ENCODE assay signal across 22 cellular contexts in genomic region chr2:207683438-207683837, GRCh38. TPM values are rescaled to one million over a fixed set of nuclear protein-coding genes. Genes with fewer than 3 reads are reported as not detected.
DNase-seq lines count a peak whose midpoint lies in the region; ATAC-seq and TF ChIP-seq lines count a peak whose summit lies in the region.
"Had no signal": no experiment of that assay in that cellular context is flagged by ENCODE, and none has a peak within 500 bp of the region (broad histone marks: within the 10 kb centered on the region; RNA-seq: fewer than 3 reads in every experiment).

No MANE protein-coding gene starts in this region.

- no TSS peak for BruUV-seq in Panc1 (replicated peaks; lab: Mats Ljungman, UMichigan)

- peaks cover 14% of the 10 kb centered on the region for H3F3A ChIP-seq in GM23248 (ENCODE audit: insufficient read depth)

- H3K9me2 ChIP-seq in GM23248 (ENCODE audit: insufficient read depth) (no peaks in the 10 kb centered on the region), hepatocyte (replicated peaks; ENCODE audit: insufficient read depth) (no peaks in the 10 kb centered on the region)

- H3K4me3 ChIP-seq in GM23248, result no peak overlapping the region
- H3K4me3 ChIP-seq in Panc1 (ENCODE audit: low read depth in 2 of 2, low read length in 2 of 2), result no peak overlapping the region
- H3K4me3 ChIP-seq in hepatocyte, result no peak overlapping the region
- no peak overlapping the region for H3K4me3 ChIP-seq in dorsolateral prefrontal cortex
- H3K4me3 ChIP-seq: gastroesophageal sphincter, GM12878, upper lobe of left lung had no signal

- no peak overlapping the region for H3K27ac Mint-ChIP-seq in stimulated activated effector memory CD8-positive, alpha-beta T cell treated with anti-CD3 and anti-CD28 coated beads, Interleukin-12 subunit alpha, Interleukin-12 subunit beta, amount 100 ng/mL, for 72 hours
- H3K27ac Mint-ChIP-seq: CD8-positive, alpha-beta memory T cell; T-helper 1 cell treated with Interleukin-12 subunit alpha and Interleukin-12 subunit beta and Interleukin-4 antibody, amounts not matched to agents 30 μg/mL and 1 μg/mL, for 36 hours had no signal

- H4K20me1 ChIP-seq in GM23248 (ENCODE audit: insufficient read depth) (no peaks in the 10 kb centered on the region), hepatocyte (ENCODE audit: insufficient read depth, poor library complexity, severe bottlenecking) (no peaks in the 10 kb centered on the region)

- POLR2A ChIA-PET in Panc1 (lab: Charles Lee), result no interaction called here

- H3K27ac ChIP-seq in GM23248, result no peak overlapping the region
- peak overlapping the region; percentile 49 for H3K27ac ChIP-seq in Panc1 (ENCODE audit: low read length)
- H3K27ac ChIP-seq in hepatocyte, result peak overlapping the region; percentile 82
- H3K27ac ChIP-seq in dorsolateral prefrontal cortex, result no peak overlapping the region
- H3K27ac ChIP-seq: gastroesophageal sphincter, parathyroid adenoma, upper lobe of left lung had no signal

- H3K4me1 Mint-ChIP-seq in stimulated activated effector memory CD8-positive, alpha-beta T cell treated with anti-CD3 and anti-CD28 coated beads, Interleukin-12 subunit alpha, Interleukin-12 subunit beta, amount 100 ng/mL, for 72 hours, result peaks cover 17% of the 10 kb centered on the region
- H3K4me1 Mint-ChIP-seq: CD8-positive, alpha-beta memory T cell had no signal

- H3K36me3 Mint-ChIP-seq in stimulated activated effector memory CD8-positive, alpha-beta T cell treated with anti-CD3 and anti-CD28 coated beads, Interleukin-12 subunit alpha, Interleukin-12 subunit beta, amount 100 ng/mL, for 72 hours, result no peaks in the 10 kb centered on the region

- H3K79me2 ChIP-seq in GM23248 (ENCODE audit: insufficient read depth), result no peaks in the 10 kb centered on the region
- no peaks in the 10 kb centered on the region for H3K79me2 ChIP-seq in hepatocyte
- H3K79me2 ChIP-seq: parathyroid adenoma had no signal

- ATAC-seq in Panc1 (peak; percentile 75), GM19467 (IDR thresholded peaks at IDR 0.05; ENCODE audit: unreplicated experiment) (no peak), HG03097 (IDR thresholded peaks at IDR 0.05; ENCODE audit: low FRiP score, unreplicated experiment) (no peak)
- peak; percentile 11 for ATAC-seq in stimulated activated effector memory CD8-positive, alpha-beta T cell treated with anti-CD3 and anti-CD28 coated beads, Interleukin-12 subunit alpha, Interleukin-12 subunit beta, amount 100 ng/mL, for 72 hours
- ATAC-seq: gastroesophageal sphincter, right cardiac atrium had no signal

- intact Hi-C loops in Panc1 (cut with micrococcal nuclease; ENCODE audit: unreplicated experiment) (no loop called here), dorsolateral prefrontal cortex (cut with DNase I) (no loop called here)

- no peaks in the 10 kb centered on the region for H3K9me3 ChIP-seq in GM23248 (ENCODE audit: low read depth)
- no peaks in the 10 kb centered on the region for H3K9me3 ChIP-seq in Panc1 (ENCODE audit: control insufficient read depth, insufficient read depth, low read depth, low read length)
- no peaks in the 10 kb centered on the region for H3K9me3 ChIP-seq in hepatocyte (ENCODE audit: low read depth)
- H3K9me3 ChIP-seq: gastroesophageal sphincter, upper lobe of left lung had no signal

- in situ Hi-C loops in GM23248 (cut with MboI), result no loop called here
- in situ Hi-C loops in Panc1 (cut with HindIII; ENCODE audit: low pct_unique_long_range_greater_than_20kb, low sequenced_read_pairs), result no loop called here

- peaks cover 13% of the 10 kb centered on the region for H3K4me1 ChIP-seq in GM23248 (ENCODE audit: insufficient read depth)
- H3K4me1 ChIP-seq in Panc1 (ENCODE audit: control insufficient read depth, insufficient read depth, low read length), result peaks cover 6% of the 10 kb centered on the region
- peaks cover 10% of the 10 kb centered on the region for H3K4me1 ChIP-seq in hepatocyte (ENCODE audit: insufficient read depth)
- H3K4me1 ChIP-seq: gastroesophageal sphincter, parathyroid adenoma, upper lobe of left lung had no signal

- 77 to 81% methylated on average over 5 of the region's 5 CpGs for WGBS in GM23248 (ENCODE audit: low coverage in 1 of 2, low lambda C conversion rate in 2 of 2, missing lambda C conversion rate in 2 of 2), 2 experiments
- WGBS in hepatocyte (ENCODE audit: low lambda C conversion rate, missing lambda C conversion rate), result 83% methylated on average over 5 of the region's 5 CpGs

- H3K4me3 Mint-ChIP-seq in stimulated activated effector memory CD8-positive, alpha-beta T cell treated with anti-CD3 and anti-CD28 coated beads, Interleukin-12 subunit alpha, Interleukin-12 subunit beta, amount 100 ng/mL, for 72 hours, result no peak overlapping the region
- H3K4me3 Mint-ChIP-seq: CD8-positive, alpha-beta memory T cell; T-helper 1 cell treated with Interleukin-12 subunit alpha and Interleukin-12 subunit beta and Interleukin-4 antibody, amounts not matched to agents 30 μg/mL and 1 μg/mL, for 36 hours had no signal

- H3K9me3 Mint-ChIP-seq in stimulated activated effector memory CD8-positive, alpha-beta T cell treated with anti-CD3 and anti-CD28 coated beads, Interleukin-12 subunit alpha, Interleukin-12 subunit beta, amount 100 ng/mL, for 72 hours, result no peaks in the 10 kb centered on the region
- H3K9me3 Mint-ChIP-seq: CD8-positive, alpha-beta memory T cell; T-helper 1 cell treated with Interleukin-12 subunit alpha and Interleukin-12 subunit beta and Interleukin-4 antibody, amounts not matched to agents 30 μg/mL and 1 μg/mL, for 36 hours had no signal

- TF ChIP-seq CTCF in Panc1 (IDR thresholded peaks at IDR 0.05), result no peak
- no peak for TF ChIP-seq CTCF in hepatocyte (IDR thresholded peaks at IDR 0.05; ENCODE audit: poor library complexity)
- TF ChIP-seq CTCF in dorsolateral prefrontal cortex (IDR thresholded peaks at IDR 0.05 in 54 of 56, conservative IDR thresholded peaks at IDR 0.05 in 2 of 56; ENCODE audit: low read depth in 1 of 56, partially characterized antibody in 56 of 56), result no peak

- DNase-seq in GM23248, result no peak
- DNase-seq in Panc1 (ENCODE audit: low read depth, low spot score), result peak; percentile 55
- DNase-seq in hepatocyte (ENCODE audit: low spot score), result peak; percentile 12
- DNase-seq in stimulated activated effector memory CD8-positive, alpha-beta T cell treated with anti-CD3 and anti-CD28 coated beads, Interleukin-12 subunit alpha, Interleukin-12 subunit beta, amount 100 ng/mL, for 72 hours (ENCODE audit: low spot score in 2 of 2), result no peak
- no peak for DNase-seq in dorsolateral prefrontal cortex
- no peak for DNase-seq in DMS114 treated with DMSO at 0.1 percent for 48 hours (lab: John Stamatoyannopoulos, UW; ENCODE audit: unreplicated experiment)
- DNase-seq: activated CD4-positive, alpha-beta T cell treated with anti-CD3 and anti-CD28 coated beads for 4 hours; activated CD8-positive, alpha-beta memory T cell treated with anti-CD3 and anti-CD28 coated beads for 24 hours; activated gamma-delta T cell treated with Interleukin-2 at 50 U/mL for 16 hours; activated T-cell treated with anti-CD3 and anti-CD28 coated beads, Interleukin-2, amount 50 U/mL, for 1 hour; CD8-positive, alpha-beta memory T cell; DND-41; NCI-H2029 treated with DMSO at 0.1 percent for 48 hours; NCI-H446; right cardiac atrium; upper lobe of left lung had no signal

- H3K27me3 ChIP-seq in GM23248 (replicated peaks; ENCODE audit: insufficient read depth), result peaks cover 43% of the 10 kb centered on the region
- no peaks in the 10 kb centered on the region for H3K27me3 ChIP-seq in Panc1 (ENCODE audit: control insufficient read depth, insufficient read depth, low read length)
- no peaks in the 10 kb centered on the region for H3K27me3 ChIP-seq in hepatocyte
- peaks cover 0 to 22% (median 0%) of the 10 kb centered on the region in 45 donors for H3K27me3 ChIP-seq in dorsolateral prefrontal cortex
- H3K27me3 ChIP-seq: upper lobe of left lung had no signal

- H2AFZ ChIP-seq in GM23248 (no peak overlapping the region), hepatocyte (no peak overlapping the region)
- H2AFZ ChIP-seq: parathyroid adenoma had no signal

- no peak overlapping the region for H3K9ac ChIP-seq in GM23248
- H3K9ac ChIP-seq: parathyroid adenoma had no signal

- H3K4me2 ChIP-seq in GM23248 (ENCODE audit: unreplicated experiment) (peak overlapping the region; percentile 23), hepatocyte (no peak overlapping the region)

- CTCF ChIA-PET in Panc1 (lab: Charles Lee), result no interaction called here

- H3K36me3 ChIP-seq in GM23248 (ENCODE audit: low read depth), result no peaks in the 10 kb centered on the region
- no peaks in the 10 kb centered on the region for H3K36me3 ChIP-seq in Panc1 (ENCODE audit: control insufficient read depth, insufficient read depth, low read length)
- H3K36me3 ChIP-seq in hepatocyte (replicated peaks; ENCODE audit: insufficient read depth, low read depth), result no peaks in the 10 kb centered on the region
- H3K36me3 ChIP-seq: gastroesophageal sphincter, upper lobe of left lung had no signal

RNA-seq across cellular contexts. Expression of gene CCNYL1, which starts 28.0 kb away (rescaled TPM):
- total RNA-seq in GM23248 (2014; rRNA removed; shearing (Covaris generic)), result 12.5 and 14.9 TPM in 2 replicates
- polyA plus RNA-seq in GM23248 (2016; fragmentation: Nextera tagmentation; extraction: Ambion mirVana), result 12.7 and 16.4 TPM in 2 replicates
- 31.4 TPM for total RNA-seq in Panc1 (2021; ENCODE audit: unreplicated experiment)
- polyA plus RNA-seq in Panc1 (2012; ENCODE audit: insufficient read length), result 18.4 TPM
- 10.3 and 17.6 TPM in 2 replicates for total RNA-seq in hepatocyte
- 12.0 and 13.7 TPM in 2 replicates for polyA plus RNA-seq in hepatocyte
- total RNA-seq in dorsolateral prefrontal cortex, result 10 to 100 TPM in 119 of 120 experiments, 1 to 10 TPM in 1; 9.6 to 27.4 (median 16.3) TPM

RNA-seq across cellular contexts. Expression of gene METTL21A, which starts 58.2 kb away (rescaled TPM):
- total RNA-seq in GM23248 (2014; rRNA removed; shearing (Covaris generic)), result 22.0 and 23.3 TPM in 2 replicates
- polyA plus RNA-seq in GM23248 (2016; fragmentation: Nextera tagmentation; extraction: Ambion mirVana), result 21.3 and 22.0 TPM in 2 replicates
- total RNA-seq in Panc1 (2021; ENCODE audit: unreplicated experiment), result 20.9 TPM
- 17.3 TPM for polyA plus RNA-seq in Panc1 (2012; ENCODE audit: insufficient read length)
- total RNA-seq in hepatocyte, result 34.6 and 37.4 TPM in 2 replicates
- polyA plus RNA-seq in hepatocyte, result 26.9 and 27.2 TPM in 2 replicates
- 10 to 100 TPM; 11.8 to 34.3 (median 18.4) TPM for total RNA-seq in dorsolateral prefrontal cortex

Comparison
In these comparisons a context has a peak if more than half of its experiments do, and no peak if none do; other contexts are left out.
1. DNase-seq: peak in Panc1 (single experiment) and hepatocyte (single experiment); none in GM23248 (single experiment), stimulated activated effector memory CD8-positive, alpha-beta T cell treated with anti-CD3 and anti-CD28 coated beads, Interleukin-12 subunit alpha, Interleukin-12 subunit beta, amount 100 ng/mL, for 72 hours (0 of 2), dorsolateral prefrontal cortex (0 of 10) and DMS114 treated with DMSO at 0.1 percent for 48 hours (single experiment).
2. H3K27ac ChIP-seq: peak in Panc1 (single experiment) and hepatocyte (single experiment); none in GM23248 (single experiment) and dorsolateral prefrontal cortex (0 of 59).
3. ATAC-seq: peak in Panc1 (single experiment) and stimulated activated effector memory CD8-positive, alpha-beta T cell treated with anti-CD3 and anti-CD28 coated beads, Interleukin-12 subunit alpha, Interleukin-12 subunit beta, amount 100 ng/mL, for 72 hours (single experiment); none in GM19467 (single experiment) and HG03097 (single experiment).